Comparison of ENCODE assay signal across 16 cellular contexts in the genomic region with DNA sequence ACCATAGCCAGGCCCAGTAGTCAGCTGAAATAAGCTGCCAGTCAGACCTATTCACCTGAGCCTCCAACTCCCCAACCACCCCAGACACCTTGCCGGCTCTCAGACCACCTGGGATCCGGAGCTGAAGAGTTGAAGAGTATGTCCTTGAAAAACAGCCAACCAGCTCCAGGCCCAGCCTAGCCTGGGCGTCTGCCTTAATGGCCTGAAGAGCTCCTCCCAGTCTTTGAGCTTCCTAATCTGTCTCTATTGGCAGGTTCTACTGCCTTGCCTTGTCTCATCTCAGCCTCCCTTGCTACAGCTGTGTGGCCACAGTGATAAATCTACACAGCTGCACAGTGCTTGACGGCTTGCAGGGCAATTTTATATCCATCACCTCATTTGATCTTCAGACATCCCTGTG. TPM values are rescaled to one million over a fixed set of nuclear protein-coding genes. Genes with fewer than 3 reads are reported as not detected.
"Had no signal": no experiment of that assay in that cellular context is flagged by ENCODE, and none has a peak within 500 bp of the region (broad histone marks: within the 10 kb centered on the region; RNA-seq: fewer than 3 reads in every experiment).

No MANE protein-coding gene starts in this region.

- H3K27me3 ChIP-seq: esophagus squamous epithelium, tibial artery had no signal

- H3K9me3 ChIP-seq: adrenal gland, breast epithelium, esophagus squamous epithelium, lower lobe of right lung, tibial artery had no signal

- DNase-seq: activated gamma-delta T cell; effector CD8-positive, alpha-beta T cell; esophagus squamous epithelium; left cardiac atrium; lower lobe of right lung; tibial artery had no signal

- H3K4me1 ChIP-seq: adrenal gland, breast epithelium, lower lobe of right lung, tibial artery had no signal

- H3K27ac ChIP-seq: adrenal gland, breast epithelium, esophagus squamous epithelium, lower lobe of right lung, tibial artery had no signal

- H3K4me3 ChIP-seq: adrenal gland, breast epithelium, esophagus squamous epithelium, lower lobe of right lung, tibial artery had no signal

- H3K36me3 ChIP-seq: adrenal gland, breast epithelium, esophagus squamous epithelium, lower lobe of right lung, tibial artery had no signal

RNA-seq across cellular contexts. Expression of a gene that starts 19.9 kb away (rescaled TPM):
- total RNA-seq: activated CD8-positive, alpha-beta memory T cell treated with anti-CD3 and anti-CD28 coated beads for 36 hours; activated T-cell treated with anti-CD3 and anti-CD28 coated beads, Interleukin-2, amount 50 U/mL, for 72 hours; adrenal gland; astrocyte; breast epithelium; cerebellum; esophagus squamous epithelium; glomerular endothelial cell; left cardiac atrium; mesothelial cell of epicardium; renal cortical epithelial cell had no signal
- polyA plus RNA-seq: adrenal gland had no signal

RNA-seq across cellular contexts. Expression of a gene that starts 32.5 kb away (rescaled TPM):
- total RNA-seq: activated CD8-positive, alpha-beta memory T cell treated with anti-CD3 and anti-CD28 coated beads for 36 hours; activated naive CD4-positive, alpha-beta T cell treated with anti-CD3 and anti-CD28 coated beads, Interleukin-2, amount 50 U/mL, for 72 hours; activated T-cell treated with anti-CD3 and anti-CD28 coated beads, Interleukin-2, amount 50 U/mL, for 72 hours; adrenal gland; astrocyte; breast epithelium; cerebellum; esophagus squamous epithelium; glomerular endothelial cell; left cardiac atrium; lower lobe of right lung; mesothelial cell of epicardium; renal cortical epithelial cell had no signal
- polyA plus RNA-seq: adrenal gland had no signal
